9 cellular contexts compared by ENCODE assay signal in the genomic region with DNA sequence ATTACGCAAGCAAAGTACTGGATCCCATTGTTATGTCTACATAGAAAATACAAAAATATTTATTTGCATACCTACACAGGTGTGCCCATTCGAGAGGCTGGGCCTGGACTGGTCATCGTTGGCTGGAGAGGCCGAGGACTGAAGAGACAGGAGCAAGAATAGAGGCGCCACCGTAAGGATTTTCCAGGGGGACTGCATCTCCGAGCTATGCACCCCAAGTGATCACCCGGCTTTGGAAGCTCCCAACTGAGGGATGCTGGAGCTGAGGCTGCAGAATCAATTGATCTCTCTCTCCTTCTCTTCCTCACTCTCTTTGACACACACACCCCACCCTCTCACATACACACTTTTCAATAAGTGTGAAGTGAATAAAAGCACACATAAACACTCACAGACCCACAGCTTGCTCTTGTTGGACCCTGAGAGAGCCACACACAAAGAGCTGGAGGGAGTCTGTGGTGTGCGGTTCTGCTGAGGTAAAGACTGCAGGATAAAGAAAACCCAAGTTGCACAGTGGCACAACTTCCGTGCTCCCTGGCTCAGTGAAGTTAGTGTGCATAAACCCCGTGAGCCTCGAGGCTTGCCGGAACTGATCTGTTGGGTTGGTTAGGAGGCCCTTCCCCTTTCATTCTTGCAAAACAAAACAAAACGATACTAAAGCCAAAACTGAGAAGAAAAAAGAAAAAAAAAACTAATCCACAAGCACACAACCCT. TPM values are rescaled to one million over a fixed set of nuclear protein-coding genes. Genes with fewer than 3 reads are reported as not detected.
DNase-seq lines count a peak whose midpoint lies in the region; ATAC-seq and TF ChIP-seq lines count a peak whose summit lies in the region.
"Had no signal": no experiment of that assay in that cellular context is flagged by ENCODE, and none has a peak within 500 bp of the region (broad histone marks: within the 10 kb centered on the region; RNA-seq: fewer than 3 reads in every experiment).

A gene with protein sequence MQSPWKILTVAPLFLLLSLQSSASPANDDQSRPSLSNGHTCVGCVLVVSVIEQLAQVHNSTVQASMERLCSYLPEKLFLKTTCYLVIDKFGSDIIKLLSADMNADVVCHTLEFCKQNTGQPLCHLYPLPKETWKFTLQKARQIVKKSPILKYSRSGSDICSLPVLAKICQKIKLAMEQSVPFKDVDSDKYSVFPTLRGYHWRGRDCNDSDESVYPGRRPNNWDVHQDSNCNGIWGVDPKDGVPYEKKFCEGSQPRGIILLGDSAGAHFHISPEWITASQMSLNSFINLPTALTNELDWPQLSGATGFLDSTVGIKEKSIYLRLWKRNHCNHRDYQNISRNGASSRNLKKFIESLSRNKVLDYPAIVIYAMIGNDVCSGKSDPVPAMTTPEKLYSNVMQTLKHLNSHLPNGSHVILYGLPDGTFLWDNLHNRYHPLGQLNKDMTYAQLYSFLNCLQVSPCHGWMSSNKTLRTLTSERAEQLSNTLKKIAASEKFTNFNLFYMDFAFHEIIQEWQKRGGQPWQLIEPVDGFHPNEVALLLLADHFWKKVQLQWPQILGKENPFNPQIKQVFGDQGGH (minus strand): TSS at position 544 of the 714 bp plus-strand sequence. CDS start 346 bp downstream, at position 198.

- peak; percentile 90 for ATAC-seq in GM19351 (IDR thresholded peaks at IDR 0.05; ENCODE audit: unreplicated experiment)
- ATAC-seq in HG03432 (IDR thresholded peaks at IDR 0.05; ENCODE audit: unreplicated experiment), result peak; percentile 94
- peak; percentile 65 for ATAC-seq in esophagus mucosa

- H3K27me3 ChIP-seq in endodermal cell (ENCODE audit: control insufficient read depth, insufficient read depth, low read length, poor library complexity, severe bottlenecking), result no peaks in the 10 kb centered on the region

- peaks cover 15% of the 10 kb centered on the region for H3K36me3 Mint-ChIP-seq in activated CD4-positive, alpha-beta T cell treated with anti-CD3 and anti-CD28 coated beads, Interleukin-2, amount 10 ng/mL, durations not matched to agents 24 days and 14 days (ENCODE audit: low read depth)
- no peaks in the 10 kb centered on the region for H3K36me3 Mint-ChIP-seq in endodermal cell (ENCODE audit: low read depth)

- no peak within 1 kb of the TSS for H3K27ac ChIP-seq in endodermal cell (ENCODE audit: low read depth, low read length)

- H3K27ac Mint-ChIP-seq in activated CD4-positive, alpha-beta T cell treated with anti-CD3 and anti-CD28 coated beads, Interleukin-2, amount 10 ng/mL, durations not matched to agents 24 days and 14 days, result peak within 1 kb of the TSS; percentile 97
- H3K27ac Mint-ChIP-seq in endodermal cell, result no peak within 1 kb of the TSS

- intact Hi-C loops in activated CD4-positive, alpha-beta T cell treated with anti-CD3 and anti-CD28 coated beads, Interleukin-2, amount 10 ng/mL, durations not matched to agents 24 days and 14 days (cut with micrococcal nuclease), result loop anchor here (1.0 to 5.0 kb wide), 7 partner anchors 12 to 238 kb away; no protein-coding TSS in a partner anchor

- H3K36me3 ChIP-seq in endodermal cell (ENCODE audit: control insufficient read depth, insufficient read depth, low read length), result no peaks in the 10 kb centered on the region

- TF ChIP-seq CTCF in endodermal cell (conservative IDR thresholded peaks at IDR 0.05), result no peak

- no peaks in the 10 kb centered on the region for H3K27me3 Mint-ChIP-seq in activated CD4-positive, alpha-beta T cell treated with anti-CD3 and anti-CD28 coated beads, Interleukin-2, amount 10 ng/mL, durations not matched to agents 24 days and 14 days
- no peaks in the 10 kb centered on the region for H3K27me3 Mint-ChIP-seq in endodermal cell (ENCODE audit: insufficient read depth)

- WGBS in endodermal cell (ENCODE audit: insufficient coverage in 1 of 2, insufficient read length in 1 of 2), 2 experiments, result 77 to 83% methylated on average over 7 to 14 of the region's 14 CpGs

- peak; percentile 95 for DNase-seq in activated CD4-positive, alpha-beta T cell treated with anti-CD3 and anti-CD28 coated beads, Interleukin-2, amount 10 ng/mL, durations not matched to agents 24 days and 14 days
- peak; percentile 24 to 37 for DNase-seq in stimulated activated CD4-positive, alpha-beta T cell treated with anti-CD3 and anti-CD28 coated beads, Interleukin-1b, Interleukin-23, amount 100 ng/mL, for 4 hours (ENCODE audit: low read depth in 2 of 2)
- DNase-seq in HUDEP-2 (lab: John Stamatoyannopoulos, UW; ENCODE audit: unreplicated experiment in 76 of 76), result no peak
- DNase-seq in DMS 273 treated with DMSO at 0.1 percent for 48 hours (lab: John Stamatoyannopoulos, UW), result no peak
- no peak for DNase-seq in endodermal cell

- H3K9ac ChIP-seq in endodermal cell (ENCODE audit: extremely low read depth, low read length, poor library complexity, severe bottlenecking), result no peak within 1 kb of the TSS

- H3K4me1 Mint-ChIP-seq in activated CD4-positive, alpha-beta T cell treated with anti-CD3 and anti-CD28 coated beads, Interleukin-2, amount 10 ng/mL, durations not matched to agents 24 days and 14 days, result peaks cover 74% of the 10 kb centered on the region
- no peaks in the 10 kb centered on the region for H3K4me1 Mint-ChIP-seq in endodermal cell

- H3K4me1 ChIP-seq in endodermal cell (ENCODE audit: control insufficient read depth, insufficient read depth, low read length), result no peaks in the 10 kb centered on the region

- peaks cover 6% of the 10 kb centered on the region for H3K9me3 Mint-ChIP-seq in activated CD4-positive, alpha-beta T cell treated with anti-CD3 and anti-CD28 coated beads, Interleukin-2, amount 10 ng/mL, durations not matched to agents 24 days and 14 days
- peaks cover 5% of the 10 kb centered on the region for H3K9me3 Mint-ChIP-seq in endodermal cell

- no peaks in the 10 kb centered on the region for H3K9me3 ChIP-seq in endodermal cell (ENCODE audit: control insufficient read depth, low read length)

- H3K4me3 Mint-ChIP-seq in activated CD4-positive, alpha-beta T cell treated with anti-CD3 and anti-CD28 coated beads, Interleukin-2, amount 10 ng/mL, durations not matched to agents 24 days and 14 days, result peak within 1 kb of the TSS; percentile 94
- no peak within 1 kb of the TSS for H3K4me3 Mint-ChIP-seq in endodermal cell

- H3K4me3 ChIP-seq in endodermal cell (ENCODE audit: low read length), result no peak within 1 kb of the TSS

RNA-seq across cellular contexts. Expression of the gene that starts here (rescaled TPM):
- total RNA-seq in activated CD4-positive, alpha-beta T cell treated with anti-CD3 and anti-CD28 coated beads, Interleukin-2, amount 10 ng/mL, durations not matched to agents 24 days and 14 days, result 17.6 and 17.8 TPM in 2 replicates
- total RNA-seq in esophagus mucosa (1.7 TPM), endodermal cell (1 to 10 TPM in 1 of 2 donors, under 1 TPM in 1; 0.70 to 1.6 TPM)
- polyA plus RNA-seq in endodermal cell (2013, experiment 1 of 2), result 0.14 TPM
- 0.21 TPM for polyA plus RNA-seq in endodermal cell (2013, experiment 2 of 2)
- total RNA-seq: lung microvascular endothelial cell had no signal

Comparison
In these comparisons a context has a peak if more than half of its experiments do, and no peak if none do; other contexts are left out.
1. DNase-seq: peak in activated CD4-positive, alpha-beta T cell treated with anti-CD3 and anti-CD28 coated beads, Interleukin-2, amount 10 ng/mL, durations not matched to agents 24 days and 14 days (single experiment) and stimulated activated CD4-positive, alpha-beta T cell treated with anti-CD3 and anti-CD28 coated beads, Interleukin-1b, Interleukin-23, amount 100 ng/mL, for 4 hours (2 of 2); none in HUDEP-2 (0 of 76), DMS 273 treated with DMSO at 0.1 percent for 48 hours (single experiment) and endodermal cell (single experiment).
2. Peak in every context shown above with its lines, with median percentiles within 50 percentile points of each other: ATAC-seq.